Comparison of ENCODE assay signal across 1 cellular context in the genomic region with DNA sequence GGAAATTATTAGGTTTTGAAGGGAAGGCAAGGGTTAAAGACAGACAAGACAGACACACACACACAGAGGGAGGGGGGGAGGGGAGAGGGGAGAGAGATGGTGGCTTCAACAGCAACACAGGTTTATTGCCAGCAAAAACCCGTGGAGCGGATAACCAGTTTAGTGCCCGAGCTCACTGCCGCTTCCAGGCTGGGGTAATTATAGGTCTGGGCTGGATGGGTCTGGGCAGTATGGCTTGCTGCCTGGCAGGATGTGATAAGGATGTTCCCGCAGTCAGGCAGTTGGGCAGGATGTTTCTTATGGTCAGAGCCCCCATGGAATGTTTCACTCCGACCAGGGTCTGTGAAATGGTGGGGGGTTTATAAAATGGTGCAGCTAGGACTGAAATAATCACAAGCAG.
TF ChIP-seq lines count a peak whose summit lies in the region.

No MANE protein-coding gene starts in this region.

TF ChIP-seq in endothelial cell of umbilical vein, 7 proteins besides CTCF, POLR2A, EP300 and RAD21 (continued from another document):
- TF ChIP-seq, protein P1, sequence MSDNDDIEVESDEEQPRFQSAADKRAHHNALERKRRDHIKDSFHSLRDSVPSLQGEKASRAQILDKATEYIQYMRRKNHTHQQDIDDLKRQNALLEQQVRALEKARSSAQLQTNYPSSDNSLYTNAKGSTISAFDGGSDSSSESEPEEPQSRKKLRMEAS (IDR thresholded peaks at IDR 0.05; ENCODE audit: insufficient read depth, insufficient read length): no peak
- TF ChIP-seq JUN (IDR thresholded peaks at IDR 0.05; ENCODE audit: borderline replicate concordance, insufficient read depth, insufficient read length, low read depth): no peak
